ENCODE assay signal across 34 cellular contexts in genomic region chr12:102171951-102172350, GRCh38. TPM values are rescaled to one million over a fixed set of nuclear protein-coding genes. Genes with fewer than 3 reads are reported as not detected.
DNase-seq lines count a peak whose midpoint lies in the region; ATAC-seq and TF ChIP-seq lines count a peak whose summit lies in the region.
"Had no signal": no experiment of that assay in that cellular context is flagged by ENCODE, and none has a peak within 500 bp of the region (broad histone marks: within the 10 kb centered on the region; RNA-seq: fewer than 3 reads in every experiment).

No MANE protein-coding gene starts in this region.

- TF ChIP-seq CTCF in fibroblast of lung (conservative IDR thresholded peaks at IDR 0.05 in 1 of 2, IDR thresholded peaks at IDR 0.05 in 1 of 2; ENCODE audit: low read depth in 1 of 2, low read length in 2 of 2): no peak
- no peak for TF ChIP-seq CTCF in thyroid gland (IDR thresholded peaks at IDR 0.05)

- H3K27ac ChIP-seq in GM23248 (peak overlapping the region; percentile 65), fibroblast of lung (ENCODE audit: insufficient read depth, low read length) (peak overlapping the region; percentile 49), thyroid gland (no peak overlapping the region)
- H3K27ac ChIP-seq: esophagus squamous epithelium, KMS-11, parathyroid adenoma, spleen, tibial artery, vagina, VCaP had no signal

- H4K20me1 ChIP-seq in GM23248 (ENCODE audit: insufficient read depth) (no peaks in the 10 kb centered on the region), fibroblast of lung (ENCODE audit: control insufficient read depth, extremely low read depth, insufficient read depth, low read length) (no peaks in the 10 kb centered on the region)

- peak overlapping the region; percentile 9 for H3K27ac Mint-ChIP-seq in activated T-helper 1 cell treated with anti-CD3 and anti-CD28 coated beads, Interleukin-12 subunit alpha, Interleukin-12 subunit beta, Interleukin-2, Interleukin-4 antibody, amounts not matched to agents 30 ng/mL and 10 ng/mL and 1 ng/mL, durations not matched to agents 14 hours and 24 hours and 36 hours
- H3K27ac Mint-ChIP-seq: activated naive CD4-positive, alpha-beta T cell treated with anti-CD3 and anti-CD28 coated beads, Interleukin-2, amount 50 U/mL, for 72 hours had no signal

- H3K4me3 ChIP-seq in GM23248 (no peak overlapping the region), fibroblast of lung (replicated peaks in 1 of 4; ENCODE audit: control extremely low read depth in 1 of 4, insufficient read depth in 1 of 4, low read depth in 3 of 4, low read length in 4 of 4) (no peak overlapping the region), thyroid gland (replicated peaks in 1 of 3) (no peak overlapping the region)
- H3K4me3 ChIP-seq: esophagus squamous epithelium, HAP-1, spleen, tibial artery, vagina had no signal

- in situ Hi-C loops in GM23248 (cut with MboI): no loop called here

- ATAC-seq in GM19395 (IDR thresholded peaks at IDR 0.05; ENCODE audit: unreplicated experiment): no peak
- ATAC-seq: activated naive CD4-positive, alpha-beta T cell treated with anti-CD3 and anti-CD28 coated beads, Interleukin-2, amount 50 U/mL, for 72 hours; stimulated activated naive CD8-positive, alpha-beta T cell treated with anti-CD3 and anti-CD28 coated beads, Interleukin-15, amount 100 ng/mL, for 72 hours had no signal

- H3K4me2 ChIP-seq in GM23248 (ENCODE audit: unreplicated experiment) (peak overlapping the region; percentile 19), fibroblast of lung (ENCODE audit: extremely low read depth, insufficient read depth, low read length) (no peak overlapping the region)
- H3K4me2 ChIP-seq: KMS-11 had no signal

- H3K36me3 Mint-ChIP-seq in activated T-helper 1 cell treated with anti-CD3 and anti-CD28 coated beads, Interleukin-12 subunit alpha, Interleukin-12 subunit beta, Interleukin-2, Interleukin-4 antibody, amounts not matched to agents 30 ng/mL and 10 ng/mL and 1 ng/mL, durations not matched to agents 14 hours and 24 hours and 36 hours (ENCODE audit: low read depth): peaks cover 26% of the 10 kb centered on the region

- H3F3A ChIP-seq in GM23248 (ENCODE audit: insufficient read depth): peaks cover 10% of the 10 kb centered on the region; the same call in 1 of the 2 replicates

- peaks cover 29% of the 10 kb centered on the region for H3K4me1 Mint-ChIP-seq in activated T-helper 1 cell treated with anti-CD3 and anti-CD28 coated beads, Interleukin-12 subunit alpha, Interleukin-12 subunit beta, Interleukin-2, Interleukin-4 antibody, amounts not matched to agents 30 ng/mL and 10 ng/mL and 1 ng/mL, durations not matched to agents 14 hours and 24 hours and 36 hours (ENCODE audit: low read depth)

- H3K9me3 ChIP-seq in GM23248 (ENCODE audit: low read depth) (no peaks in the 10 kb centered on the region), fibroblast of lung (ENCODE audit: control insufficient read depth, insufficient read depth, low read depth, low read length) (no peaks in the 10 kb centered on the region), thyroid gland (no peaks in the 10 kb centered on the region)
- H3K9me3 ChIP-seq: esophagus squamous epithelium, HAP-1, spleen, tibial artery, vagina had no signal

- H3K36me3 ChIP-seq in GM23248 (ENCODE audit: low read depth) (no peaks in the 10 kb centered on the region), fibroblast of lung (ENCODE audit: control insufficient read depth, insufficient read depth, low read length) (no peaks in the 10 kb centered on the region), thyroid gland (no peaks in the 10 kb centered on the region)
- H3K36me3 ChIP-seq: esophagus squamous epithelium, spleen, tibial artery, vagina had no signal

- H3K4me3 Mint-ChIP-seq in activated T-helper 1 cell treated with anti-CD3 and anti-CD28 coated beads, Interleukin-12 subunit alpha, Interleukin-12 subunit beta, Interleukin-2, Interleukin-4 antibody, amounts not matched to agents 30 ng/mL and 10 ng/mL and 1 ng/mL, durations not matched to agents 14 hours and 24 hours and 36 hours: no peak overlapping the region
- H3K4me3 Mint-ChIP-seq: stimulated activated naive CD8-positive, alpha-beta T cell treated with anti-CD3 and anti-CD28 coated beads, Interleukin-15, amount 100 ng/mL, for 72 hours had no signal

- DNase-seq in GM23248 (peak; percentile 36), fibroblast of lung (ENCODE audit: low read depth in 2 of 2) (peak in 1 of 2 donors; percentile 1), renal cortical epithelial cell (ENCODE audit: low read depth) (peak; percentile 44), thyroid gland (no peak), AG08396 (ENCODE audit: low spot score) (no peak)
- DNase-seq in activated T-helper 1 cell treated with anti-CD3 and anti-CD28 coated beads, Interleukin-12 subunit alpha, Interleukin-12 subunit beta, Interleukin-2, Interleukin-4 antibody, amounts not matched to agents 30 ng/mL and 10 ng/mL and 1 ng/mL, durations not matched to agents 14 hours and 24 hours and 36 hours (ENCODE audit: low spot score): no peak
- DNase-seq: activated CD4-positive, alpha-beta T cell treated with anti-CD3 and anti-CD28 coated beads for 4 hours; activated effector memory CD4-positive, alpha-beta T cell treated with Interleukin-2 at 50 U/mL for 16 hours; aorta; C1 segment of cervical spinal cord; caudate nucleus; esophagus squamous epithelium; GDM1; NCI-H1417 treated with DMSO at 0.1 percent for 48 hours; NCI-H2081; NCI-H226; NCI-H748 treated with DMSO at 0.1 percent for 48 hours; right cardiac atrium; SIG-M5; spleen; stimulated activated CD8-positive, alpha-beta memory T cell treated with anti-CD3 and anti-CD28 coated beads, Interleukin-4, amount 100 ng/mL, for 48 hours; stimulated activated naive CD8-positive, alpha-beta T cell treated with anti-CD3 and anti-CD28 coated beads, Interleukin-15, amount 100 ng/mL, for 72 hours; SW 1271; tibial artery had no signal

- H3K9me2 ChIP-seq in GM23248 (ENCODE audit: insufficient read depth): no peaks in the 10 kb centered on the region

- H3K27me3 Mint-ChIP-seq in activated T-helper 1 cell treated with anti-CD3 and anti-CD28 coated beads, Interleukin-12 subunit alpha, Interleukin-12 subunit beta, Interleukin-2, Interleukin-4 antibody, amounts not matched to agents 30 ng/mL and 10 ng/mL and 1 ng/mL, durations not matched to agents 14 hours and 24 hours and 36 hours (ENCODE audit: insufficient read depth): no peaks in the 10 kb centered on the region
- H3K27me3 Mint-ChIP-seq: stimulated activated naive CD8-positive, alpha-beta T cell treated with anti-CD3 and anti-CD28 coated beads, Interleukin-15, amount 100 ng/mL, for 72 hours had no signal

- no peaks in the 10 kb centered on the region for H3K9me3 Mint-ChIP-seq in activated T-helper 1 cell treated with anti-CD3 and anti-CD28 coated beads, Interleukin-12 subunit alpha, Interleukin-12 subunit beta, Interleukin-2, Interleukin-4 antibody, amounts not matched to agents 30 ng/mL and 10 ng/mL and 1 ng/mL, durations not matched to agents 14 hours and 24 hours and 36 hours
- H3K9me3 Mint-ChIP-seq: activated naive CD4-positive, alpha-beta T cell treated with anti-CD3 and anti-CD28 coated beads, Interleukin-2, amount 50 U/mL, for 72 hours; stimulated activated naive CD8-positive, alpha-beta T cell treated with anti-CD3 and anti-CD28 coated beads, Interleukin-15, amount 100 ng/mL, for 72 hours had no signal

- H3K79me2 ChIP-seq in GM23248 (ENCODE audit: insufficient read depth) (no peaks in the 10 kb centered on the region), fibroblast of lung (ENCODE audit: control insufficient read depth, insufficient read depth, low read length) (no peaks in the 10 kb centered on the region)
- H3K79me2 ChIP-seq: parathyroid adenoma had no signal

- intact Hi-C loops in activated T-helper 1 cell treated with anti-CD3 and anti-CD28 coated beads, Interleukin-12 subunit alpha, Interleukin-12 subunit beta, Interleukin-2, Interleukin-4 antibody, amounts not matched to agents 30 ng/mL and 10 ng/mL and 1 ng/mL, durations not matched to agents 14 hours and 24 hours and 36 hours (cut with micrococcal nuclease): no loop called here
- intact Hi-C loops in thyroid gland (cut with DNase I): loop anchor here (10.0 kb wide), 1 partner anchor 313 kb away; the partner anchor contains the start of gene IGF1

- no peak for TF ChIP-seq POLR2A in thyroid gland (IDR thresholded peaks at IDR 0.05)

- H2AFZ ChIP-seq in GM23248 (peak overlapping the region; percentile 68), fibroblast of lung (ENCODE audit: low read length) (peak overlapping the region; percentile 14)
- H2AFZ ChIP-seq: parathyroid adenoma had no signal

- H3K4me1 ChIP-seq in GM23248 (ENCODE audit: insufficient read depth) (peaks cover 26% of the 10 kb centered on the region), fibroblast of lung (ENCODE audit: control insufficient read depth, extremely low read depth, insufficient read depth, low read length) (no peaks in the 10 kb centered on the region), thyroid gland (no peaks in the 10 kb centered on the region)
- H3K4me1 ChIP-seq: esophagus squamous epithelium, HAP-1, parathyroid adenoma, spleen, vagina had no signal

- H3K27me3 ChIP-seq in GM23248 (replicated peaks; ENCODE audit: insufficient read depth) (no peaks in the 10 kb centered on the region), fibroblast of lung (ENCODE audit: control insufficient read depth, insufficient read depth, low read length) (no peaks in the 10 kb centered on the region), thyroid gland (no peaks in the 10 kb centered on the region)
- H3K27me3 ChIP-seq: esophagus squamous epithelium, spleen, tibial artery, vagina had no signal

- peak overlapping the region; percentile 45; the same call in 1 of the 2 replicates for H3K9ac ChIP-seq in GM23248
- no peak overlapping the region for H3K9ac ChIP-seq in fibroblast of lung (ENCODE audit: insufficient read depth, low read length)
- H3K9ac ChIP-seq: KMS-11, parathyroid adenoma had no signal

RNA-seq across cellular contexts. Expression of gene PMCH, which starts 25.7 kb away (rescaled TPM):
- total RNA-seq in GM23248 (2014; rRNA removed; shearing (Covaris generic)): not detected in 2 replicates
- polyA plus RNA-seq in GM23248 (2016; fragmentation: Nextera tagmentation; extraction: Ambion mirVana) (0.75 TPM in 1 of 2 replicates, not detected in the other), fibroblast of lung (not detected in 2 replicates)
- total RNA-seq in activated T-helper 1 cell treated with anti-CD3 and anti-CD28 coated beads, Interleukin-12 subunit alpha, Interleukin-12 subunit beta, Interleukin-2, Interleukin-4 antibody, amounts not matched to agents 30 ng/mL and 10 ng/mL and 1 ng/mL, durations not matched to agents 14 hours and 24 hours and 36 hours: 3.1 and 4.3 TPM in 2 replicates
- total RNA-seq in fibroblast of lung (not detected in 2 replicates), renal cortical epithelial cell (not detected in 2 replicates), thyroid gland (not detected)
- not detected in 2 replicates for polyA plus RNA-seq in fibroblast of lung (2012)
- polyA minus RNA-seq in fibroblast of lung (ENCODE audit: low replicate concordance): not detected in 2 replicates
- total RNA-seq: aorta, esophagus squamous epithelium, glomerular endothelial cell, right cardiac atrium, vagina had no signal
- polyA plus RNA-seq: AG04450, aorta, neural cell, right cardiac atrium had no signal

RNA-seq across cellular contexts. Expression of gene PARPBP, which starts 52.0 kb away (rescaled TPM):
- total RNA-seq in GM23248 (2014; rRNA removed; shearing (Covaris generic)): 10.1 and 13.4 TPM in 2 replicates
- 9.5 and 10.3 TPM in 2 replicates for polyA plus RNA-seq in GM23248 (2016; fragmentation: Nextera tagmentation; extraction: Ambion mirVana)
- 23.5 and 25.1 TPM in 2 replicates for total RNA-seq in activated T-helper 1 cell treated with anti-CD3 and anti-CD28 coated beads, Interleukin-12 subunit alpha, Interleukin-12 subunit beta, Interleukin-2, Interleukin-4 antibody, amounts not matched to agents 30 ng/mL and 10 ng/mL and 1 ng/mL, durations not matched to agents 14 hours and 24 hours and 36 hours
- 3.6 and 9.4 TPM in 2 replicates for total RNA-seq in fibroblast of lung
- polyA plus RNA-seq in fibroblast of lung: 5.7 and 11.7 TPM in 2 replicates
- polyA plus RNA-seq in fibroblast of lung (2012): 3.3 and 7.0 TPM in 2 replicates
- polyA minus RNA-seq in fibroblast of lung (ENCODE audit: low replicate concordance): 1.4 and 1.6 TPM in 2 replicates
- total RNA-seq in renal cortical epithelial cell: 9.0 and 13.0 TPM in 2 replicates
- 1 to 10 TPM in 3 of 4 donors, under 1 TPM in 1; 0.98 to 3.9 (median 2.5) TPM for total RNA-seq in thyroid gland

RNA-seq across cellular contexts. Expression of gene NUP37, which starts 52.0 kb away (rescaled TPM):
- 39.4 and 53.9 TPM in 2 replicates for total RNA-seq in GM23248 (2014; rRNA removed; shearing (Covaris generic))
- polyA plus RNA-seq in GM23248 (2016; fragmentation: Nextera tagmentation; extraction: Ambion mirVana) (48.5 and 50.7 TPM in 2 replicates), fibroblast of lung (61.9 and 81.0 TPM in 2 replicates)
- total RNA-seq in activated T-helper 1 cell treated with anti-CD3 and anti-CD28 coated beads, Interleukin-12 subunit alpha, Interleukin-12 subunit beta, Interleukin-2, Interleukin-4 antibody, amounts not matched to agents 30 ng/mL and 10 ng/mL and 1 ng/mL, durations not matched to agents 14 hours and 24 hours and 36 hours: 81.5 and 84.1 TPM in 2 replicates
- total RNA-seq in fibroblast of lung (30.3 and 38.3 TPM in 2 replicates), renal cortical epithelial cell (66.0 and 73.1 TPM in 2 replicates), thyroid gland (10 to 100 TPM; 20.8 to 27.9 (median 24.6) TPM)
- 32.0 and 42.3 TPM in 2 replicates for polyA plus RNA-seq in fibroblast of lung (2012)
- polyA minus RNA-seq in fibroblast of lung (ENCODE audit: low replicate concordance): 2.8 TPM in 1 of 2 replicates, not detected in the other

Comparison
In these comparisons a context has a peak if more than half of its experiments do, and no peak if none do; other contexts are left out.
1. DNase-seq: peak in GM23248 (single experiment) and renal cortical epithelial cell (single experiment); none in activated T-helper 1 cell treated with anti-CD3 and anti-CD28 coated beads, Interleukin-12 subunit alpha, Interleukin-12 subunit beta, Interleukin-2, Interleukin-4 antibody, amounts not matched to agents 30 ng/mL and 10 ng/mL and 1 ng/mL, durations not matched to agents 14 hours and 24 hours and 36 hours (single experiment), thyroid gland (0 of 2) and AG08396 (single experiment).
2. H3K27ac ChIP-seq: peak in GM23248 (single experiment) and fibroblast of lung (single experiment); none in thyroid gland (0 of 3).